8 cellular contexts compared by ENCODE assay signal in the genomic region with DNA sequence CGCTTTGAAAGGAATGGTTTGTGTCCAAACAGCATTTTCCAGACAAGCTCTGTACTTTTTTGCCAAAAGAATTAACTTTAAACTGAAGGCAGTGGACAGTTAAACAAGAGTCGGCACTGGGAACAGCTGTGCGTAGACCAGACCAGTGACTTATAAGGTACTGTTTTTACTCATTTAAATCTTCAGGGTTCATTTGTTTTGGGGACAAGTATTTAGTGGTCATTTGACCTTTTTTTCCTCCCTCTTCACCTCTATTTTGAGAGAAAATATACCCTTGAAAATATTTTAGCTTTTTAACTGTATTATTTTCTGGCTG.
DNase-seq lines count a peak whose midpoint lies in the region; TF ChIP-seq lines count a peak whose summit lies in the region.

No MANE protein-coding gene starts in this region.

- H2AK5ac ChIP-seq in H9 (ENCODE audit: insufficient read length, low read length): no peak overlapping the region

- H3K27me3 Mint-ChIP-seq in Calu3 (ENCODE audit: unreplicated experiment) (no peaks in the 10 kb centered on the region), H9 (ENCODE audit: low read depth) (no peaks in the 10 kb centered on the region)
- no peaks in the 10 kb centered on the region for H3K27me3 Mint-ChIP-seq in T-helper 2 cell treated with Interferon-gamma antibody and Interleukin-4, amounts not matched to agents 5 μg/mL and 100 μg/mL, for 36 hours (ENCODE audit: low read depth)

- H3K36me3 ChIP-seq in OCI-LY7 (ENCODE audit: insufficient read depth, low read length): no peaks in the 10 kb centered on the region

- no peak overlapping the region for H3K4me3 Mint-ChIP-seq in Calu3 (ENCODE audit: low read depth, unreplicated experiment)
- H3K4me3 Mint-ChIP-seq in H9: no peak overlapping the region
- no peak overlapping the region for H3K4me3 Mint-ChIP-seq in T-helper 2 cell treated with Interferon-gamma antibody and Interleukin-4, amounts not matched to agents 5 μg/mL and 100 μg/mL, for 36 hours

- H3K9me3 Mint-ChIP-seq in Calu3 (ENCODE audit: low read depth, unreplicated experiment) (peaks cover 3% of the 10 kb centered on the region), H9 (peaks cover 0 to 3% of the 10 kb centered on the region in 2 experiments; a peak in 2 of 5 replicates)
- H3K9me3 Mint-ChIP-seq in T-helper 2 cell treated with Interferon-gamma antibody and Interleukin-4, amounts not matched to agents 5 μg/mL and 100 μg/mL, for 36 hours: no peaks in the 10 kb centered on the region

- H3K4me2 ChIP-seq in H9 (ENCODE audit: insufficient read depth, insufficient read length, low read length) (no peak overlapping the region), OCI-LY7 (ENCODE audit: low read length) (peak overlapping the region; percentile 84)

- H3K27ac ChIP-seq in H9 (ENCODE audit: insufficient read length, low read depth, low read length) (no peak overlapping the region), OCI-LY7 (ENCODE audit: low read depth, low read length, poor library complexity, severe bottlenecking) (peak overlapping the region; percentile 73)

- CTCF ChIA-PET in Calu3 (lab: Charles Lee) (interaction anchor here (1.1 to 1.5 kb wide), 2 partner anchors 13 to 18 kb away, joined by 3 to 6 read pairs; no protein-coding TSS in a partner anchor), OCI-LY7 (lab: Charles Lee; ENCODE audit: unreplicated experiment) (interaction anchor here (0.8 to 1.0 kb wide), 4 partner anchors 10 to 31 kb away, joined by 3 to 5 read pairs (median 4); no protein-coding TSS in a partner anchor)

- no CpG with 5 or more reads among the region's 3 CpGs for WGBS in H9 (ENCODE audit: extremely low coverage, insufficient read length, low lambda C conversion rate)

- no peak overlapping the region for H3K18ac ChIP-seq in H9 (ENCODE audit: insufficient read length, low read depth, low read length)

- BruUV-seq in Calu3 (replicated peaks; lab: Mats Ljungman, UMichigan): no TSS peak
- BruUV-seq in OCI-LY7 (replicated peaks; lab: Mats Ljungman, UMichigan): TSS peak; percentile 91

- H3K23ac ChIP-seq in H9 (ENCODE audit: insufficient read length, low read depth, low read length): no peak overlapping the region

- no peak overlapping the region for H4K91ac ChIP-seq in H9 (ENCODE audit: insufficient read length, low read depth, low read length)

- H3K79me1 ChIP-seq in H9 (ENCODE audit: insufficient read depth, low read depth, low read length, poor library complexity, severe bottlenecking): no peaks in the 10 kb centered on the region

- POLR2A ChIA-PET in OCI-LY7 (lab: Charles Lee): interaction anchor here (0.6 to 2.7 kb wide), 19 partner anchors 9 to 497 kb away, joined by 3 to 27 read pairs (median 4); no protein-coding TSS in a partner anchor

- intact Hi-C loops in Calu3 (cut with micrococcal nuclease; ENCODE audit: unreplicated experiment) (no loop called here), OCI-LY7 (cut with micrococcal nuclease; ENCODE audit: unreplicated experiment) (no loop called here)

- H3K27me3 ChIP-seq in H9 (ENCODE audit: insufficient read depth, low read length): no peaks in the 10 kb centered on the region

- H4K5ac ChIP-seq in H9 (ENCODE audit: insufficient read length, low read depth, low read length): no peak overlapping the region

- H3K4me1 Mint-ChIP-seq in Calu3 (ENCODE audit: low read depth, unreplicated experiment) (peaks cover 26% of the 10 kb centered on the region), H9 (peaks cover 21 to 23% of the 10 kb centered on the region in 2 experiments)
- no peaks in the 10 kb centered on the region for H3K4me1 Mint-ChIP-seq in T-helper 2 cell treated with Interferon-gamma antibody and Interleukin-4, amounts not matched to agents 5 μg/mL and 100 μg/mL, for 36 hours (ENCODE audit: low read depth)

- H3K9ac ChIP-seq in H9 (ENCODE audit: extremely low read depth, insufficient read length, low read length): no peak overlapping the region

- no peaks in the 10 kb centered on the region for H3K36me3 Mint-ChIP-seq in Calu3 (ENCODE audit: insufficient read depth, unreplicated experiment)
- peaks cover 0 to 2% (median 0%) of the 10 kb centered on the region in 3 experiments; a peak in 2 of 7 replicates for H3K36me3 Mint-ChIP-seq in H9 (ENCODE audit: insufficient read depth in 1 of 3, low read depth in 3 of 3)
- no peaks in the 10 kb centered on the region for H3K36me3 Mint-ChIP-seq in T-helper 2 cell treated with Interferon-gamma antibody and Interleukin-4, amounts not matched to agents 5 μg/mL and 100 μg/mL, for 36 hours (ENCODE audit: low read depth)

- H2AFZ ChIP-seq in H9 (ENCODE audit: low read length) (peak overlapping the region; percentile 56), OCI-LY7 (ENCODE audit: low read length) (peak overlapping the region; percentile 87)

- H3K79me2 ChIP-seq in H9 (ENCODE audit: insufficient read depth, low read length) (no peaks in the 10 kb centered on the region), OCI-LY7 (ENCODE audit: insufficient read depth, low read depth, low read length) (no peaks in the 10 kb centered on the region)

- H2BK20ac ChIP-seq in H9 (ENCODE audit: low read depth, low read length, poor library complexity, severe bottlenecking): no peak overlapping the region

- H2BK15ac ChIP-seq in H9 (ENCODE audit: low read depth, low read length): no peak overlapping the region

- H3K4me3 ChIP-seq in OCI-LY7 (ENCODE audit: low read depth, low read length, poor library complexity, severe bottlenecking): peak overlapping the region; percentile 63

- H3K9me2 ChIP-seq in OCI-LY7 (ENCODE audit: insufficient read depth, low read length): no peaks in the 10 kb centered on the region

- no peak overlapping the region for H3K4ac ChIP-seq in H9 (ENCODE audit: low read depth, low read length)

- no peak for TF ChIP-seq CTCF in Calu3 (IDR thresholded peaks at IDR 0.05; ENCODE audit: unreplicated experiment)
- no peak for TF ChIP-seq CTCF in H9 (conservative IDR thresholded peaks at IDR 0.05)
- no peak for TF ChIP-seq CTCF in OCI-LY7 (conservative IDR thresholded peaks at IDR 0.05; ENCODE audit: low read length)

- H3K56ac ChIP-seq in H9 (ENCODE audit: insufficient read length, low read depth, low read length): no peak overlapping the region

- no peak overlapping the region for H3T11ph ChIP-seq in H9 (ENCODE audit: low read length)

- no peak overlapping the region for H2BK120ac ChIP-seq in H9 (ENCODE audit: low read depth, low read length, poor library complexity, severe bottlenecking)

- DNase-seq in Calu3: no peak
- no peak for DNase-seq in H9
- DNase-seq in OCI-LY7 (ENCODE audit: low spot score): peak; percentile 48
- DNase-seq in kidney glomerular epithelial cell (lab: John Stamatoyannopoulos, UW): peak; percentile 82
- DNase-seq in stimulated activated CD4-positive, alpha-beta T cell treated with anti-CD3 and anti-CD28 coated beads, Interleukin-1b, Interleukin-23, amount 100 ng/mL, for 48 hours: no peak
- no peak for DNase-seq in T-helper 2 cell treated with Interferon-gamma antibody and Interleukin-4, amounts not matched to agents 5 μg/mL and 100 μg/mL, for 36 hours (ENCODE audit: low spot score)
- DNase-seq in ureter (ENCODE audit: low spot score): no peak
- DNase-seq in NCI-H345 (lab: John Stamatoyannopoulos, UW): no peak

- H3K4me1 ChIP-seq in H9 (ENCODE audit: insufficient read depth, low read length) (peaks cover 3% of the 10 kb centered on the region; the same call in 1 of the 2 replicates), OCI-LY7 (ENCODE audit: insufficient read depth, low read length, poor library complexity, severe bottlenecking) (peaks cover 41% of the 10 kb centered on the region)

- H3K9me3 ChIP-seq in H9 (ENCODE audit: control insufficient read depth, low read depth, low read length) (no peaks in the 10 kb centered on the region), OCI-LY7 (ENCODE audit: low read length) (no peaks in the 10 kb centered on the region)

- no peak overlapping the region for H4K8ac ChIP-seq in H9 (replicated peaks; ENCODE audit: insufficient read length, low read depth, low read length)

- H3K23me2 ChIP-seq in H9 (ENCODE audit: insufficient read length, low read depth, low read length, poor library complexity, severe bottlenecking): no peaks in the 10 kb centered on the region

- no peak overlapping the region for H2BK5ac ChIP-seq in H9 (ENCODE audit: insufficient read length, low read length)

- H3K14ac ChIP-seq in H9 (ENCODE audit: insufficient read depth, low read length): no peak overlapping the region

- H4K20me1 ChIP-seq in H9 (ENCODE audit: control insufficient read depth, insufficient read depth, insufficient read length) (no peaks in the 10 kb centered on the region), OCI-LY7 (ENCODE audit: insufficient read depth, low read length) (no peaks in the 10 kb centered on the region)

- H2BK12ac ChIP-seq in H9 (ENCODE audit: insufficient read length, low read depth, low read length): no peak overlapping the region

- peak overlapping the region; percentile 75 for H3K27ac Mint-ChIP-seq in Calu3 (ENCODE audit: unreplicated experiment)
- H3K27ac Mint-ChIP-seq in H9: no peak overlapping the region; a peak in 2 of 7 replicates
- no peak overlapping the region for H3K27ac Mint-ChIP-seq in T-helper 2 cell treated with Interferon-gamma antibody and Interleukin-4, amounts not matched to agents 5 μg/mL and 100 μg/mL, for 36 hours

Comparison
In these comparisons a context has a peak if more than half of its experiments do, and no peak if none do; other contexts are left out.
1. DNase-seq: peak in OCI-LY7 (single experiment) and kidney glomerular epithelial cell (single experiment); none in Calu3 (single experiment), H9 (single experiment), stimulated activated CD4-positive, alpha-beta T cell treated with anti-CD3 and anti-CD28 coated beads, Interleukin-1b, Interleukin-23, amount 100 ng/mL, for 48 hours (single experiment), T-helper 2 cell treated with Interferon-gamma antibody and Interleukin-4, amounts not matched to agents 5 μg/mL and 100 μg/mL, for 36 hours (single experiment), ureter (single experiment) and NCI-H345 (single experiment).